1 cellular context compared by ENCODE assay signal in genomic region chr10:116655573-116655972, GRCh38.
TF ChIP-seq lines count a peak whose summit lies in the region.

No MANE protein-coding gene starts in this region.

TF ChIP-seq in neural cell, 6 proteins besides CTCF, POLR2A, EP300 and RAD21 (continued from another document):
- no peak for TF ChIP-seq REST (IDR thresholded peaks at IDR 0.05; ENCODE audit: borderline replicate concordance)
